ENCODE assay signal across 6 cellular contexts in genomic region chr19:1606138-1606651, GRCh38. TPM values are rescaled to one million over a fixed set of nuclear protein-coding genes. Genes with fewer than 3 reads are reported as not detected.
DNase-seq lines count a peak whose midpoint lies in the region; ATAC-seq, FAIRE-seq and TF ChIP-seq lines count a peak whose summit lies in the region.

No MANE protein-coding gene starts in this region.

- 6 to 18% (median 16%) methylated on average over 15 to 16 of the region's 16 CpGs for WGBS in small intestine, 3 donors

- peak overlapping the region; percentile 84 to 91 for H3K27ac ChIP-seq in small intestine (ENCODE audit: low read depth in 1 of 2, low read length in 1 of 2)

- TF ChIP-seq CTCF in LNCaP clone FGC (IDR thresholded peaks at IDR 0.05; ENCODE audit: control insufficient read depth, extremely low read depth, insufficient read depth) (no peak), epithelial cell of esophagus (IDR thresholded peaks at IDR 0.05; ENCODE audit: insufficient read depth, low read depth, low read length, missing control alignments) (no peak)

- H3K9me3 ChIP-seq in small intestine (ENCODE audit: control insufficient read depth, low read depth), result no peaks in the 10 kb centered on the region

- H3K4me3 ChIP-seq in LNCaP clone FGC (ENCODE audit: low read depth, low read length) (peak overlapping the region; percentile 98), epithelial cell of esophagus (ENCODE audit: low read length) (peak overlapping the region; percentile 98), small intestine (ENCODE audit: low read depth in 1 of 2, low read length in 2 of 2) (peak overlapping the region in 1 of 2 donors; percentile 79)

- ATAC-seq in GM18519 (IDR thresholded peaks at IDR 0.05; ENCODE audit: low FRiP score, unreplicated experiment), result no peak

- peaks cover 0 to under 1% of the 10 kb centered on the region in 2 donors for H3K36me3 ChIP-seq in small intestine (ENCODE audit: control insufficient read depth in 2 of 2, insufficient read depth in 2 of 2, low read length in 2 of 2)

- FAIRE-seq in small intestine (lab: Jason Lieb, UNC), result no peak

- DNase-seq in LNCaP clone FGC (ENCODE audit: low read depth) (no peak), epithelial cell of esophagus (ENCODE audit: low read depth) (no peak), small intestine (no peak), NOMO-1 treated with DMSO at 0.1 percent for 48 hours (lab: John Stamatoyannopoulos, UW; ENCODE audit: unreplicated experiment) (no peak)
- no peak for DNase-seq in stimulated activated naive CD4-positive, alpha-beta T cell (lab: John Stamatoyannopoulos, UW)

- H3K4me1 ChIP-seq in small intestine (ENCODE audit: control insufficient read depth in 2 of 2, insufficient read depth in 1 of 2, low read depth in 1 of 2, low read length in 1 of 2), result peaks cover 0 to 3% of the 10 kb centered on the region in 2 donors

- no peaks in the 10 kb centered on the region for H3K27me3 ChIP-seq in small intestine (ENCODE audit: control insufficient read depth in 2 of 2, insufficient read depth in 2 of 2, low read length in 2 of 2)

RNA-seq across cellular contexts. Expression of gene UQCR11, which starts 0.9 kb away (rescaled TPM):
- 100 to 1,000 TPM; 164 to 283 (median 261) TPM for polyA plus RNA-seq in small intestine

RNA-seq across cellular contexts. Expression of gene MBD3, which starts 13.5 kb away (rescaled TPM):
- 100 to 1,000 TPM in 1 of 3 donors, 10 to 100 TPM in 2; 48.3 to 112 (median 82.4) TPM for polyA plus RNA-seq in small intestine

RNA-seq across cellular contexts. Expression of gene MEX3D, which starts 38.1 kb away (rescaled TPM):
- polyA plus RNA-seq in small intestine, result 10 to 100 TPM in 1 of 3 donors, 1 to 10 TPM in 2; 4.1 to 11.6 (median 5.8) TPM

RNA-seq across cellular contexts. Expression of gene TCF3, which starts 46.2 kb away (rescaled TPM):
- polyA plus RNA-seq in small intestine, result 10 to 100 TPM; 43.2 to 58.7 (median 46.7) TPM
